In the genomic region with DNA sequence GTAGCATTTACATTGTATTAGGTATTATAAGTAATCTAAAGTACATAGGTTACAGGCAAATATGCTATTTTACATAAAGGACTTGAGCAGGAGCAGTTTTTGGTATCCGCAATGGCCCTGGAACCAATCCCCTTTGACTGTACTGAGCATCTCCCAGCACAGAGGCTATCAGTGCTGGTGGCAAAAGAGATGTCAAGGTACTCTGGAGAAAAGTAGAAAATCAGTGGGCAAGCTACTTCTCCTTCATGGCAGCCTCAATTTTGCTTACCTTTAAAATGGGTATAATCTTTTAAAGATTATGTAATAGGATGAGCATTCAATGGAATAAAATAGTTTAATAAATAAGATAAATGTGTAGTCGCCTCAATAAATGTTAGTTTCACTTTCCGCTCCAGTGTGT, we compare ENCODE assay signal across 1 cellular context.
TF ChIP-seq lines count a peak whose summit lies in the region.

No MANE protein-coding gene starts in this region.

TF ChIP-seq in GM23338, 12 proteins besides CTCF, POLR2A, EP300 and RAD21 (continued from another document):
- TF ChIP-seq, protein P1, sequence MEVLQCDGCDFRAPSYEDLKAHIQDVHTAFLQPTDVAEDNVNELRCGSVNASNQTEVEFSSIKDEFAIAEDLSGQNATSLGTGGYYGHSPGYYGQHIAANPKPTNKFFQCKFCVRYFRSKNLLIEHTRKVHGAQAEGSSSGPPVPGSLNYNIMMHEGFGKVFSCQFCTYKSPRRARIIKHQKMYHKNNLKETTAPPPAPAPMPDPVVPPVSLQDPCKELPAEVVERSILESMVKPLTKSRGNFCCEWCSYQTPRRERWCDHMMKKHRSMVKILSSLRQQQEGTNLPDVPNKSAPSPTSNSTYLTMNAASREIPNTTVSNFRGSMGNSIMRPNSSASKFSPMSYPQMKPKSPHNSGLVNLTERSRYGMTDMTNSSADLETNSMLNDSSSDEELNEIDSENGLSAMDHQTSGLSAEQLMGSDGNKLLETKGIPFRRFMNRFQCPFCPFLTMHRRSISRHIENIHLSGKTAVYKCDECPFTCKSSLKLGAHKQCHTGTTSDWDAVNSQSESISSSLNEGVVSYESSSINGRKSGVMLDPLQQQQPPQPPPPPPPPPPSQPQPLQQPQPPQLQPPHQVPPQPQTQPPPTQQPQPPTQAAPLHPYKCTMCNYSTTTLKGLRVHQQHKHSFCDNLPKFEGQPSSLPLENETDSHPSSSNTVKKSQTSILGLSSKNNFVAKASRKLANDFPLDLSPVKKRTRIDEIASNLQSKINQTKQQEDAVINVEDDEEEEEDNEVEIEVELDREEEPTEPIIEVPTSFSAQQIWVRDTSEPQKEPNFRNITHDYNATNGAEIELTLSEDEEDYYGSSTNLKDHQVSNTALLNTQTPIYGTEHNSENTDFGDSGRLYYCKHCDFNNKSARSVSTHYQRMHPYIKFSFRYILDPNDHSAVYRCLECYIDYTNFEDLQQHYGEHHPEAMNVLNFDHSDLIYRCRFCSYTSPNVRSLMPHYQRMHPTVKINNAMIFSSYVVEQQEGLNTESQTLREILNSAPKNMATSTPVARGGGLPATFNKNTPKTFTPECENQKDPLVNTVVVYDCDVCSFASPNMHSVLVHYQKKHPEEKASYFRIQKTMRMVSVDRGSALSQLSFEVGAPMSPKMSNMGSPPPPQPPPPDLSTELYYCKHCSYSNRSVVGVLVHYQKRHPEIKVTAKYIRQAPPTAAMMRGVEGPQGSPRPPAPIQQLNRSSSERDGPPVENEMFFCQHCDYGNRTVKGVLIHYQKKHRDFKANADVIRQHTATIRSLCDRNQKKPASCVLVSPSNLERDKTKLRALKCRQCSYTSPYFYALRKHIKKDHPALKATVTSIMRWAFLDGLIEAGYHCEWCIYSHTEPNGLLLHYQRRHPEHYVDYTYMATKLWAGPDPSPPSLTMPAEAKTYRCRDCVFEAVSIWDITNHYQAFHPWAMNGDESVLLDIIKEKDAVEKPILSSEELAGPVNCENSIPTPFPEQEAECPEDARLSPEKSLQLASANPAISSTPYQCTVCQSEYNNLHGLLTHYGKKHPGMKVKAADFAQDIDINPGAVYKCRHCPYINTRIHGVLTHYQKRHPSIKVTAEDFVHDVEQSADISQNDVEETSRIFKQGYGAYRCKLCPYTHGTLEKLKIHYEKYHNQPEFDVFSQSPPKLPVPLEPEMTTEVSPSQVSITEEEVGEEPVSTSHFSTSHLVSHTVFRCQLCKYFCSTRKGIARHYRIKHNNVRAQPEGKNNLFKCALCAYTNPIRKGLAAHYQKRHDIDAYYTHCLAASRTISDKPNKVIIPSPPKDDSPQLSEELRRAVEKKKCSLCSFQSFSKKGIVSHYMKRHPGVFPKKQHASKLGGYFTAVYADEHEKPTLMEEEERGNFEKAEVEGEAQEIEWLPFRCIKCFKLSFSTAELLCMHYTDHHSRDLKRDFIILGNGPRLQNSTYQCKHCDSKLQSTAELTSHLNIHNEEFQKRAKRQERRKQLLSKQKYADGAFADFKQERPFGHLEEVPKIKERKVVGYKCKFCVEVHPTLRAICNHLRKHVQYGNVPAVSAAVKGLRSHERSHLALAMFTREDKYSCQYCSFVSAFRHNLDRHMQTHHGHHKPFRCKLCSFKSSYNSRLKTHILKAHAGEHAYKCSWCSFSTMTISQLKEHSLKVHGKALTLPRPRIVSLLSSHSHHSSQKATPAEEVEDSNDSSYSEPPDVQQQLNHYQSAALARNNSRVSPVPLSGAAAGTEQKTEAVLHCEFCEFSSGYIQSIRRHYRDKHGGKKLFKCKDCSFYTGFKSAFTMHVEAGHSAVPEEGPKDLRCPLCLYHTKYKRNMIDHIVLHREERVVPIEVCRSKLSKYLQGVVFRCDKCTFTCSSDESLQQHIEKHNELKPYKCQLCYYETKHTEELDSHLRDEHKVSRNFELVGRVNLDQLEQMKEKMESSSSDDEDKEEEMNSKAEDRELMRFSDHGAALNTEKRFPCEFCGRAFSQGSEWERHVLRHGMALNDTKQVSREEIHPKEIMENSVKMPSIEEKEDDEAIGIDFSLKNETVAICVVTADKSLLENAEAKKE (CRISPR knock-in tag; IDR thresholded peaks at IDR 0.05): no peak
